ENCODE assay signal across 12 cellular contexts in genomic region chr14:99807413-99808132, GRCh38. TPM values are rescaled to one million over a fixed set of nuclear protein-coding genes. Genes with fewer than 3 reads are reported as not detected.
DNase-seq lines count a peak whose midpoint lies in the region; ATAC-seq and TF ChIP-seq lines count a peak whose summit lies in the region.
"Had no signal": no experiment of that assay in that cellular context is flagged by ENCODE, and none has a peak within 500 bp of the region (broad histone marks: within the 10 kb centered on the region; RNA-seq: fewer than 3 reads in every experiment).

No MANE protein-coding gene starts in this region.

- TF ChIP-seq CTCF in fibroblast of mammary gland (conservative IDR thresholded peaks at IDR 0.05; ENCODE audit: control insufficient read depth, insufficient read depth, low read depth, low read length) = no peak
- TF ChIP-seq CTCF in sigmoid colon (IDR thresholded peaks at IDR 0.05) = no peak

- TF ChIP-seq EP300 in sigmoid colon (IDR thresholded peaks at IDR 0.05) = no peak

- no peaks in the 10 kb centered on the region for H3K36me3 ChIP-seq in sigmoid colon

- intact Hi-C loops in sigmoid colon (cut with DNase I) = loop anchor here (2.0 to 5.0 kb wide), 2 partner anchors 13 to 70 kb away; no protein-coding TSS in a partner anchor

- H3K27me3 ChIP-seq in sigmoid colon = no peaks in the 10 kb centered on the region

- no peaks in the 10 kb centered on the region for H3K9me3 ChIP-seq in sigmoid colon

- peak overlapping the region; percentile 75 to 84 (median 80) for H3K27ac ChIP-seq in sigmoid colon

- peaks cover 0 to 72% (median 54%) of the 10 kb centered on the region in 4 donors for H3K4me1 ChIP-seq in sigmoid colon

- no peak for TF ChIP-seq POLR2A in sigmoid colon (IDR thresholded peaks at IDR 0.05)

- 73 to 80% methylated on average over 10 of the region's 10 CpGs for WGBS in sigmoid colon, 2 donors

- H3K4me3 ChIP-seq in fibroblast of mammary gland (ENCODE audit: control insufficient read depth, low read depth, low read length) = no peak overlapping the region
- H3K4me3 ChIP-seq in sigmoid colon = no peak overlapping the region

- DNase-seq in Daoy (ENCODE audit: low read depth) (peak; percentile 66), NCI-H226 (peak; percentile 93), fibroblast of mammary gland (ENCODE audit: low read depth) (peak; percentile 62), sigmoid colon (no peak), activated gamma-delta T cell treated with Interleukin-2 at 50 U/mL for 16 hours (no peak), NCI-H2196 treated with DMSO at 0.1 percent for 48 hours (lab: John Stamatoyannopoulos, UW; ENCODE audit: unreplicated experiment) (no peak)
- DNase-seq: dermis blood vessel endothelial cell; HFFc6; NCI-H1092 treated with DMSO at 0.1 percent for 48 hours; stimulated activated CD4-positive, alpha-beta T cell treated with anti-CD3 and anti-CD28 coated beads, Interleukin-1b, Interleukin-23, amount 100 ng/mL, for 48 hours had no signal

- ATAC-seq in HG02970 (IDR thresholded peaks at IDR 0.05; ENCODE audit: low FRiP score, unreplicated experiment) (no peak), GM19023 (IDR thresholded peaks at IDR 0.05; ENCODE audit: unreplicated experiment) (no peak)

RNA-seq across cellular contexts. Expression of gene EML1, which starts 14.4 kb away (rescaled TPM):
- 95.5 and 101 TPM in 2 replicates for total RNA-seq in Daoy (2014; rRNA removed; shearing (Covaris generic))
- 100 to 1,000 TPM in 3 of 4 donors, 10 to 100 TPM in 1; 91.5 to 148 (median 141) TPM for total RNA-seq in sigmoid colon
- 1 to 10 TPM; 3.9 to 7.8 (median 5.0) TPM for polyA plus RNA-seq in sigmoid colon

Comparison
In these comparisons a context has a peak if more than half of its experiments do, and no peak if none do; other contexts are left out.
1. DNase-seq: peak in Daoy (single experiment), NCI-H226 (single experiment) and fibroblast of mammary gland (single experiment); none in sigmoid colon (single experiment), activated gamma-delta T cell treated with Interleukin-2 at 50 U/mL for 16 hours (single experiment) and NCI-H2196 treated with DMSO at 0.1 percent for 48 hours (single experiment).